Comparison of ENCODE assay signal across 17 cellular contexts in the genomic region with DNA sequence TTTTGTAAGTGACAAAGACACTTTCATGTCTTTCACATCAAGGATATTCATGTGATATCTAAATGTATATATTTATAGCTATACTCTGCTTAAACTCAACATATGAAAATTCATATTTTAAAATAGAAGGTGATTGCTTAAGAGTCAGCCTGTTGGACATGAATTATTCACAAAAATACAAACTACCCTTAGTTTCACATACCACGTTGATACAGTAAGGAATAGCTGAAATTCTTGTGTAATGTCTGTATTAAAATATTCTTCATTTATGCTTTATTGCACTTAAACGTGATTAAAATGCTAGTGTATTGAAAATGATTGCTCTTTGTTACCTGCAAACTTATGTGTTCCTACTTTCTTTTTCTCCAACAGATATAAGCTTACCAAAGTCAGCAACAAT.
DNase-seq lines count a peak whose midpoint lies in the region; ATAC-seq, FAIRE-seq and TF ChIP-seq lines count a peak whose summit lies in the region.
"Had no signal": no experiment of that assay in that cellular context is flagged by ENCODE, and none has a peak within 500 bp of the region (broad histone marks: within the 10 kb centered on the region; RNA-seq: fewer than 3 reads in every experiment).

No MANE protein-coding gene starts in this region.

- no peaks in the 10 kb centered on the region for H3K27me3 Mint-ChIP-seq in activated T-cell treated with anti-CD3 and anti-CD28 coated beads, Interleukin-2, amount 50 U/mL, for 24 hours

- peaks cover 15% of the 10 kb centered on the region for H3K36me3 Mint-ChIP-seq in activated T-cell treated with anti-CD3 and anti-CD28 coated beads, Interleukin-2, amount 50 U/mL, for 24 hours (ENCODE audit: low read depth)

- POLR2A ChIA-PET in K562 (lab: Yijun Ruan, JAX), result no interaction called here

- no peak for ATAC-seq in K562
- ATAC-seq: GM12878 had no signal

- TF ChIP-seq CTCF in AG10803 (conservative IDR thresholded peaks at IDR 0.05; ENCODE audit: low read length) (no peak), K562 (IDR thresholded peaks at IDR 0.05 in 2 of 3, conservative IDR thresholded peaks at IDR 0.05 in 1 of 3; ENCODE audit: insufficient read depth in 2 of 3, low read depth in 1 of 3, low read length in 3 of 3) (no peak)

- H3K9ac ChIP-seq in K562 (ENCODE audit: insufficient read depth in 1 of 2, low read depth in 2 of 2, low read length in 2 of 2) (no peak overlapping the region), mesenchymal stem cell (ENCODE audit: low read length) (no peak overlapping the region)
- H3K9ac ChIP-seq: KMS-11 had no signal

- H3K4ac ChIP-seq in mesenchymal stem cell (ENCODE audit: low read depth in 1 of 2, low read length in 2 of 2), result no peak overlapping the region

- H3K27me3 ChIP-seq in K562 (ENCODE audit: control insufficient read depth in 2 of 2, insufficient read depth in 2 of 2, low read length in 2 of 2), result no peaks in the 10 kb centered on the region
- H3K27me3 ChIP-seq in mesenchymal stem cell (ENCODE audit: control insufficient read depth in 1 of 2, insufficient read depth in 1 of 2, low read length in 2 of 2), result no peaks in the 10 kb centered on the region

- in situ Hi-C loops in K562 (cut with MboI), result no loop called here

- H4K8ac ChIP-seq in mesenchymal stem cell (ENCODE audit: low read length), result no peak overlapping the region

- H3K9me3 ChIP-seq in K562 (replicated peaks; ENCODE audit: control insufficient read depth, insufficient read depth, low read depth, low read length) (no peaks in the 10 kb centered on the region), mesenchymal stem cell (ENCODE audit: control insufficient read depth, low read length) (no peaks in the 10 kb centered on the region)

- peaks cover 2% of the 10 kb centered on the region for H3K4me1 Mint-ChIP-seq in activated T-cell treated with anti-CD3 and anti-CD28 coated beads, Interleukin-2, amount 50 U/mL, for 24 hours (ENCODE audit: low read depth)

- H2AFZ ChIP-seq in K562 (ENCODE audit: low read depth, low read length) (no peak overlapping the region), mesenchymal stem cell (ENCODE audit: low read depth, low read length) (no peak overlapping the region)

- DNase-seq in AG10803 (ENCODE audit: low read depth) (peak; percentile 25), HCEC 1CT (peak; percentile 7), K562 (ENCODE audit: extremely low read depth in 1 of 4, low spot score in 3 of 4) (no peak), mesenchymal stem cell (no peak), SHP77 (lab: John Stamatoyannopoulos, UW) (no peak), SW 1271 (lab: John Stamatoyannopoulos, UW) (no peak)
- no peak for DNase-seq in activated T-cell treated with anti-CD3 and anti-CD28 coated beads, Interleukin-2, amount 50 U/mL, for 24 hours
- DNase-seq: DMS53, H9, NCI-H1105, NCI-H2081, NCI-H2171 treated with DMSO at 0.1 percent for 48 hours, NCI-H446, NCI-H526 treated with DMSO at 0.1 percent for 48 hours had no signal

- no peak for TF ChIP-seq RAD21 in K562 (CRISPR knock-in tag; conservative IDR thresholded peaks at IDR 0.05 in 1 of 2, IDR thresholded peaks at IDR 0.05 in 1 of 2)

- H3K79me2 ChIP-seq in K562 (ENCODE audit: control insufficient read depth, insufficient read depth, low read length), result no peaks in the 10 kb centered on the region

- H3K36me3 ChIP-seq in K562 (ENCODE audit: control insufficient read depth, insufficient read depth, low read length) (peaks cover 46% of the 10 kb centered on the region), mesenchymal stem cell (ENCODE audit: control insufficient read depth in 1 of 2, insufficient read depth in 2 of 2, low read depth in 1 of 2, low read length in 2 of 2) (peaks cover 9 to 24% of the 10 kb centered on the region in 2 experiments)

- no peaks in the 10 kb centered on the region for H3K9me3 Mint-ChIP-seq in activated T-cell treated with anti-CD3 and anti-CD28 coated beads, Interleukin-2, amount 50 U/mL, for 24 hours
- H3K9me3 Mint-ChIP-seq: H9 had no signal

- TF ChIP-seq EP300 in K562 (IDR thresholded peaks at IDR 0.05; ENCODE audit: low read length), result no peak

- no peak overlapping the region for H2BK5ac ChIP-seq in mesenchymal stem cell (ENCODE audit: low read depth, low read length, poor library complexity, severe bottlenecking)

- no peak overlapping the region for H2BK120ac ChIP-seq in mesenchymal stem cell (ENCODE audit: low read depth, low read length)

- H2BK15ac ChIP-seq in mesenchymal stem cell (ENCODE audit: low read depth, poor library complexity, severe bottlenecking), result no peak overlapping the region

- TF ChIP-seq POLR2A in K562 (conservative IDR thresholded peaks at IDR 0.05), result no peak

- no peaks in the 10 kb centered on the region for H3K79me1 ChIP-seq in mesenchymal stem cell (replicated peaks; ENCODE audit: low read length, poor library complexity, severe bottlenecking)

- peak overlapping the region; percentile 43 for H2AK5ac ChIP-seq in mesenchymal stem cell (ENCODE audit: low read length, severe bottlenecking)

- no peak overlapping the region for H3K4me3 Mint-ChIP-seq in activated T-cell treated with anti-CD3 and anti-CD28 coated beads, Interleukin-2, amount 50 U/mL, for 24 hours
- H3K4me3 Mint-ChIP-seq: H9 had no signal

- H3K27ac Mint-ChIP-seq in activated T-cell treated with anti-CD3 and anti-CD28 coated beads, Interleukin-2, amount 50 U/mL, for 24 hours, result no peak overlapping the region
- H3K27ac Mint-ChIP-seq: H9 had no signal

- no peak overlapping the region for H3K18ac ChIP-seq in mesenchymal stem cell (ENCODE audit: low read depth in 1 of 2, low read length in 2 of 2)

- H3K4me1 ChIP-seq in K562 (replicated peaks in 1 of 2; ENCODE audit: control insufficient read depth in 2 of 2, insufficient read depth in 2 of 2, low read length in 2 of 2) (peaks cover 0 to 12% of the 10 kb centered on the region in 2 experiments; a peak in 2 of 5 replicates), mesenchymal stem cell (ENCODE audit: control insufficient read depth, insufficient read depth, low read depth, low read length) (peaks cover 3% of the 10 kb centered on the region)

- H3K23ac ChIP-seq in mesenchymal stem cell (ENCODE audit: low read length in 2 of 2), result no peak overlapping the region

- H3K14ac ChIP-seq in mesenchymal stem cell (ENCODE audit: low read length in 2 of 2), result no peak overlapping the region

- 75% methylated on average over 2 of the region's 2 CpGs for WGBS in K562 (ENCODE audit: insufficient coverage, low coverage, missing lambda C conversion rate)
- WGBS in mesenchymal stem cell, result no CpG with 5 or more reads among the region's 2 CpGs

- no peaks in the 10 kb centered on the region for H4K20me1 ChIP-seq in K562 (replicated peaks; ENCODE audit: control insufficient read depth, insufficient read depth, low read length)

- H3K4me2 ChIP-seq in K562 (ENCODE audit: insufficient read depth, low read length), result no peak overlapping the region
- no peak overlapping the region for H3K4me2 ChIP-seq in mesenchymal stem cell (ENCODE audit: low read length, poor library complexity, severe bottlenecking)
- H3K4me2 ChIP-seq: KMS-11 had no signal

- no peaks in the 10 kb centered on the region for H3K9me1 ChIP-seq in K562 (ENCODE audit: control insufficient read depth, insufficient read depth, low read length)

- H3K4me3 ChIP-seq in AG10803 (ENCODE audit: low read length) (no peak overlapping the region), K562 (no peak overlapping the region), mesenchymal stem cell (ENCODE audit: insufficient read depth in 1 of 2, low read depth in 1 of 2, low read length in 2 of 2) (no peak overlapping the region)
- H3K4me3 ChIP-seq: GM12878 had no signal

- CTCF ChIA-PET in K562 (lab: Yijun Ruan, JAX; ENCODE audit: low intra/inter-chr PET ratio), result no interaction called here

- FAIRE-seq in K562 (lab: Jason Lieb, UNC), result peak; percentile 11
- FAIRE-seq: GM12878 had no signal

- H3K27ac ChIP-seq in K562 (ENCODE audit: extremely low read depth, low read depth, low read length) (no peak overlapping the region), mesenchymal stem cell (ENCODE audit: low read length, poor library complexity, severe bottlenecking) (peak overlapping the region; percentile 71)
- H3K27ac ChIP-seq: C4-2B, KMS-11 had no signal

- intact Hi-C loops in K562 (cut with micrococcal nuclease), result no loop called here

- no peak overlapping the region for H2BK12ac ChIP-seq in mesenchymal stem cell (ENCODE audit: low read length in 2 of 2)

- no peak overlapping the region for H4K91ac ChIP-seq in mesenchymal stem cell (ENCODE audit: low read length)

- no TSS peak for BruUV-seq in K562 (replicated peaks; lab: Mats Ljungman, UMichigan)

TF ChIP-seq in K562, 482 proteins besides CTCF, POLR2A, EP300 and RAD21:
- TF ChIP-seq, protein P1, sequence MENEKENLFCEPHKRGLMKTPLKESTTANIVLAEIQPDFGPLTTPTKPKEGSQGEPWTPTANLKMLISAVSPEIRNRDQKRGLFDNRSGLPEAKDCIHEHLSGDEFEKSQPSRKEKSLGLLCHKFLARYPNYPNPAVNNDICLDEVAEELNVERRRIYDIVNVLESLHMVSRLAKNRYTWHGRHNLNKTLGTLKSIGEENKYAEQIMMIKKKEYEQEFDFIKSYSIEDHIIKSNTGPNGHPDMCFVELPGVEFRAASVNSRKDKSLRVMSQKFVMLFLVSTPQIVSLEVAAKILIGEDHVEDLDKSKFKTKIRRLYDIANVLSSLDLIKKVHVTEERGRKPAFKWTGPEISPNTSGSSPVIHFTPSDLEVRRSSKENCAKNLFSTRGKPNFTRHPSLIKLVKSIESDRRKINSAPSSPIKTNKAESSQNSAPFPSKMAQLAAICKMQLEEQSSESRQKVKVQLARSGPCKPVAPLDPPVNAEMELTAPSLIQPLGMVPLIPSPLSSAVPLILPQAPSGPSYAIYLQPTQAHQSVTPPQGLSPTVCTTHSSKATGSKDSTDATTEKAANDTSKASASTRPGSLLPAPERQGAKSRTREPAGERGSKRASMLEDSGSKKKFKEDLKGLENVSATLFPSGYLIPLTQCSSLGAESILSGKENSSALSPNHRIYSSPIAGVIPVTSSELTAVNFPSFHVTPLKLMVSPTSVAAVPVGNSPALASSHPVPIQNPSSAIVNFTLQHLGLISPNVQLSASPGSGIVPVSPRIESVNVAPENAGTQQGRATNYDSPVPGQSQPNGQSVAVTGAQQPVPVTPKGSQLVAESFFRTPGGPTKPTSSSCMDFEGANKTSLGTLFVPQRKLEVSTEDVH (IDR thresholded peaks at IDR 0.05; ENCODE audit: low read depth, partially characterized antibody), result no peak
- no peak for TF ChIP-seq CEBPG (CRISPR knock-in tag; IDR thresholded peaks at IDR 0.05)
- TF ChIP-seq CEBPG (tag; conservative IDR thresholded peaks at IDR 0.05 in 1 of 2, IDR thresholded peaks at IDR 0.05 in 1 of 2), result 0 out of 4 replicates have a peak, but pooled peaks of 1 of the 2 experiments have one; percentile 11

Comparison
In these comparisons a context has a peak if more than half of its experiments do, and no peak if none do; other contexts are left out.
1. DNase-seq: peak in AG10803 (single experiment) and HCEC 1CT (single experiment); none in K562 (0 of 4), mesenchymal stem cell (single experiment), SHP77 (0 of 2), SW 1271 (0 of 2) and activated T-cell treated with anti-CD3 and anti-CD28 coated beads, Interleukin-2, amount 50 U/mL, for 24 hours (single experiment).